1 cellular context compared by ENCODE assay signal in genomic region chr6:5645275-5645674, GRCh38.
TF ChIP-seq lines count a peak whose summit lies in the region.

No MANE protein-coding gene starts in this region.

TF ChIP-seq in HepG2, 621 proteins besides CTCF, POLR2A, EP300 and RAD21 (continued from another document):
- TF ChIP-seq IRF2 (CRISPR knock-in tag; IDR thresholded peaks at IDR 0.05) (no peak), BORCS8-MEF2B (CRISPR knock-in tag; IDR thresholded peaks at IDR 0.05) (no peak), AHDC1 (CRISPR knock-in tag; IDR thresholded peaks at IDR 0.05; ENCODE audit: borderline replicate concordance) (no peak), POGK (CRISPR knock-in tag; conservative IDR thresholded peaks at IDR 0.05) (no peak), LRRFIP1 (CRISPR knock-in tag; conservative IDR thresholded peaks at IDR 0.05) (no peak), ZNF562 (CRISPR knock-in tag; IDR thresholded peaks at IDR 0.05; ENCODE audit: borderline replicate concordance) (no peak), HNF4A (CRISPR knock-in tag; IDR thresholded peaks at IDR 0.05) (no peak), TAF1 (CRISPR knock-in tag; IDR thresholded peaks at IDR 0.05) (no peak), JDP2 (CRISPR knock-in tag; IDR thresholded peaks at IDR 0.05; ENCODE audit: borderline replicate concordance) (no peak), SAFB2 (CRISPR knock-in tag; IDR thresholded peaks at IDR 0.05; ENCODE audit: borderline replicate concordance, low read depth) (no peak), ZBTB2 (CRISPR knock-in tag; IDR thresholded peaks at IDR 0.05; ENCODE audit: low read depth) (no peak), ZNF326 (CRISPR knock-in tag; IDR thresholded peaks at IDR 0.05; ENCODE audit: borderline replicate concordance) (no peak), CHD2 (IDR thresholded peaks at IDR 0.05; ENCODE audit: low read depth, low read length) (no peak), THAP7 (CRISPR knock-in tag; IDR thresholded peaks at IDR 0.05) (no peak), ZBTB43 (CRISPR knock-in tag; conservative IDR thresholded peaks at IDR 0.05) (no peak), ZNF563 (CRISPR knock-in tag; IDR thresholded peaks at IDR 0.05) (no peak), HOXD1 (CRISPR knock-in tag; IDR thresholded peaks at IDR 0.05) (no peak)
